In genomic region chr19:39897511-39898245, GRCh38 we compare ENCODE assay signal across 8 cellular contexts. TPM values are rescaled to one million over a fixed set of nuclear protein-coding genes. Genes with fewer than 3 reads are reported as not detected.
DNase-seq lines count a peak whose midpoint lies in the region; ATAC-seq and TF ChIP-seq lines count a peak whose summit lies in the region.
"Not testable (repeated sequence)": the region's sequence is repeated elsewhere in the genome, so short reads cannot be mapped to it uniquely, and the experiment has no call there.

No MANE protein-coding gene starts in this region.

- not testable (repeated sequence) for H3K9ac ChIP-seq in endodermal cell (ENCODE audit: extremely low read depth, low read length, poor library complexity, severe bottlenecking)

- not testable (repeated sequence) for H3K4me1 ChIP-seq in endodermal cell (ENCODE audit: control insufficient read depth, insufficient read depth, low read length); lower lobe of right lung

- not testable (repeated sequence) for H3K9me3 Mint-ChIP-seq in T-cell, endodermal cell

- not testable (repeated sequence) for H3K9me3 ChIP-seq in endodermal cell (ENCODE audit: control insufficient read depth, low read length); lower lobe of right lung

- intact Hi-C loops in lower lobe of right lung (cut with DNase I), result not testable (repeated sequence)

- H3K4me1 Mint-ChIP-seq in T-cell, result peaks cover 3 to 19% (median 9%) of the 10 kb centered on the region in 3 donors
- H3K4me1 Mint-ChIP-seq in endodermal cell, result not testable (repeated sequence)

- not testable (repeated sequence) for H3K27ac Mint-ChIP-seq in T-cell, endodermal cell

- peak; percentile 79 for TF ChIP-seq CTCF in endodermal cell (conservative IDR thresholded peaks at IDR 0.05)
- not testable (repeated sequence) for TF ChIP-seq CTCF in lower lobe of right lung (IDR thresholded peaks at IDR 0.05)

- not testable (repeated sequence) for H3K4me3 Mint-ChIP-seq in T-cell, endodermal cell

- DNase-seq in CD1c-positive myeloid dendritic cell (ENCODE audit: extremely low spot score) (peak; percentile 38), NCI-H128 (lab: John Stamatoyannopoulos, UW; ENCODE audit: unreplicated experiment) (peak; percentile 25), T-cell (peak in 10 of 34 experiments; percentile 11 to 54 (median 32)), endodermal cell (peak; percentile 96)
- DNase-seq in activated T-cell treated with anti-CD3 and anti-CD28 coated beads, Interleukin-2, amount 50 U/mL, for 48 hours, result peak; percentile 60
- not testable (repeated sequence) for DNase-seq in lower lobe of right lung
- DNase-seq in stimulated activated CD4-positive, alpha-beta T cell treated with anti-CD3 and anti-CD28 coated beads, Interleukin-1b, Interleukin-23, amount 100 ng/mL, for 24 hours (ENCODE audit: low read depth in 4 of 4, low spot score in 1 of 4), result peak in 3 of 4 experiments; percentile 10 to 24 (median 21)

- ATAC-seq in GM19438 (IDR thresholded peaks at IDR 0.05; ENCODE audit: low read depth, unreplicated experiment), result peak; percentile 80
- peak; percentile 56 to 75 (median 68) for ATAC-seq in T-cell (replicated peaks in 1 of 4)
- peak; percentile 72 to 76 for ATAC-seq in lower lobe of right lung

- not testable (repeated sequence) for H3K27ac ChIP-seq in endodermal cell (ENCODE audit: low read depth, low read length); lower lobe of right lung

- CTCF ChIA-PET in T-cell (lab: Charles Lee), result interaction anchor here (0.6 to 0.7 kb wide), 3 partner anchors 42 to 135 kb away, joined by 3 to 7 read pairs (median 5); partner anchors contain the start of gene PSMC4 (in 1 of the 2)

- H3K36me3 Mint-ChIP-seq in T-cell; endodermal cell (ENCODE audit: low read depth): not testable (repeated sequence)

- WGBS in endodermal cell (ENCODE audit: insufficient coverage in 1 of 2, insufficient read length in 1 of 2), 2 experiments, result 30% methylated on average over 10 of the region's 13 CpGs; no CpG with 5 or more reads in 1 of the 2 experiments

- not testable (repeated sequence) for H3K36me3 ChIP-seq in endodermal cell (ENCODE audit: control insufficient read depth, insufficient read depth, low read length); lower lobe of right lung

- H3K27me3 ChIP-seq in endodermal cell (ENCODE audit: control insufficient read depth, insufficient read depth, low read length, poor library complexity, severe bottlenecking); lower lobe of right lung (ENCODE audit: low read depth): not testable (repeated sequence)

- POLR2A ChIA-PET in T-cell (lab: Charles Lee), result not testable (repeated sequence)

- H3K4me3 ChIP-seq in endodermal cell (ENCODE audit: low read length); lower lobe of right lung: not testable (repeated sequence)

- H3K27me3 Mint-ChIP-seq in T-cell; endodermal cell (ENCODE audit: insufficient read depth): not testable (repeated sequence)

RNA-seq across cellular contexts. Expression of gene FCGBP, which starts 36.8 kb away (rescaled TPM):
- total RNA-seq in T-cell (10 to 100 TPM; 12.6 to 88.0 (median 43.3) TPM), endodermal cell (under 1 TPM; 0.29 to 0.62 TPM), lower lobe of right lung (95.3 TPM)
- 0.14 TPM for polyA plus RNA-seq in endodermal cell (2013, experiment 1 of 2)
- 0.33 TPM for polyA plus RNA-seq in endodermal cell (2013, experiment 2 of 2)

RNA-seq across cellular contexts. Expression of gene FBL, which starts 51.5 kb away (rescaled TPM):
- 100 to 1,000 TPM; 291 to 348 (median 299) TPM for total RNA-seq in T-cell
- total RNA-seq in endodermal cell, result 100 to 1,000 TPM; 356 to 387 TPM
- 327 TPM for polyA plus RNA-seq in endodermal cell (2013, experiment 1 of 2)
- polyA plus RNA-seq in endodermal cell (2013, experiment 2 of 2), result 284 TPM
- total RNA-seq in lower lobe of right lung, result 117 TPM

Comparison
In these comparisons a context has a peak if more than half of its experiments do, and no peak if none do; other contexts are left out.
1. RNA of gene FCGBP, which starts 36.8 kb away (total RNA-seq): 95.3 TPM in lower lobe of right lung (single experiment) and 12.6 to 88.0 TPM in T-cell; 0.29 to 0.62 TPM in endodermal cell; every median in the first group is over 4 times any median in the second.
2. Peak in every context shown above with its lines, with median percentiles within 50 percentile points of each other: ATAC-seq.